In the genomic region with DNA sequence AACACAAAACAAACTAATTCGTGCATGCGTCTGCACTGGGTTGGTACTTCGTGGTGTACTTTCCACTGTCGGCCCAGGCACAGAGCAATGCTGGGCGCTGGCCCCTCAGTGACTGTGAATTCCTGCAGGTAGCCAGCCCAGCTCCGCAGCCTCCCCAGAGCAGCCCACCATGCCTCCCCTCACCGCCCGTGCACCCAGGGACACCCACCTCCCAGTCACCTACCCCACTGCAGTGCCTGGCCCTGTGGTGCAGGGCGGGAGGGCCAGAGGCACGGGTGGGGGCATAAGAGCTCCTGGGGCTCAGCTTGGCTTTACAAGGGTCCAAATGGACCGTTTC, we compare ENCODE assay signal across 34 cellular contexts.
"Had no signal": no experiment of that assay in that cellular context is flagged by ENCODE, and none has a peak within 500 bp of the region (broad histone marks: within the 10 kb centered on the region; RNA-seq: fewer than 3 reads in every experiment).

No MANE protein-coding gene starts in this region.

- H3K36me3 ChIP-seq: ascending aorta, cardiac muscle cell had no signal

- DNase-seq: activated B cell treated with CpG ODN at 0.5 μM for 24 hours; activated CD4-positive, alpha-beta memory T cell treated with anti-CD3 and anti-CD28 coated beads, Interleukin-2, amount 10 ng/mL, durations not matched to agents 7 days and 5 days; activated CD4-positive, alpha-beta T cell treated with anti-CD3 and anti-CD28 coated beads for 4 hours; activated CD4-positive, alpha-beta T cell treated with anti-CD3 and anti-CD28 coated beads, Interleukin-2, amount 10 ng/mL, durations not matched to agents 7 days and 5 days; activated CD4-positive, alpha-beta T cell treated with anti-CD3 and anti-CD28 coated beads, Interleukin-2, amount 50 U/mL, for 48 hours; activated CD4-positive, CD25-positive, alpha-beta regulatory T cell treated with anti-CD3 and anti-CD28 coated beads, Interleukin-2, amount 50 U/mL, for 72 hours; activated CD8-positive, alpha-beta memory T cell treated with anti-CD3 and anti-CD28 coated beads, Interleukin-2, amount 10 ng/mL, durations not matched to agents 7 days and 5 days; activated CD8-positive, alpha-beta memory T cell treated with anti-CD3 and anti-CD28 coated beads, Interleukin-2, amount 50 U/mL, for 48 hours; activated CD8-positive, alpha-beta T cell treated with anti-CD3 and anti-CD28 coated beads, Interleukin-2, amount 10 ng/mL, durations not matched to agents 7 days and 5 days; activated effector memory CD4-positive, alpha-beta T cell treated with Interleukin-2 at 50 U/mL for 16 hours; activated gamma-delta T cell; activated naive CD4-positive, alpha-beta T cell treated with anti-CD3 and anti-CD28 coated beads, Interleukin-2, amount 10 ng/mL, durations not matched to agents 7 days and 5 days; activated naive CD4-positive, alpha-beta T cell treated with Interleukin-2 at 50 U/mL for 16 hours; activated naive CD8-positive, alpha-beta T cell treated with anti-CD3 and anti-CD28 coated beads, Interleukin-2, amount 10 ng/mL, durations not matched to agents 7 days and 5 days; activated naive CD8-positive, alpha-beta T cell treated with anti-CD3 and anti-CD28 coated beads, Interleukin-2, amount 50 U/mL, for 24 hours; activated T-cell treated with anti-CD3 and anti-CD28 coated beads, Interleukin-2, amount 50 U/mL, for 24 hours; activated T-cell treated with anti-CD3 and anti-CD28 coated beads, Interleukin-2, amount 50 U/mL, for 48 hours; amygdala; anterior cingulate cortex; central memory CD4-positive, alpha-beta T cell; T-helper 1 cell; T-helper 2 cell; T-helper 9 cell had no signal

- FAIRE-seq: bronchial epithelial cell, TTC549 had no signal

- H3K4me1 ChIP-seq: ascending aorta had no signal

- H3K9me3 ChIP-seq: ascending aorta had no signal

- H3K27ac Mint-ChIP-seq: activated B cell treated with CpG ODN at 0.5 μM for 24 hours; activated CD4-positive, alpha-beta memory T cell treated with anti-CD3 and anti-CD28 coated beads, Interleukin-2, amount 10 ng/mL, durations not matched to agents 7 days and 5 days; activated CD4-positive, alpha-beta T cell treated with anti-CD3 and anti-CD28 coated beads, Interleukin-2, amount 10 ng/mL, durations not matched to agents 7 days and 5 days; activated CD8-positive, alpha-beta memory T cell treated with anti-CD3 and anti-CD28 coated beads, Interleukin-2, amount 10 ng/mL, durations not matched to agents 7 days and 5 days; activated CD8-positive, alpha-beta T cell treated with anti-CD3 and anti-CD28 coated beads, Interleukin-2, amount 10 ng/mL, durations not matched to agents 7 days and 5 days; activated naive CD4-positive, alpha-beta T cell treated with anti-CD3 and anti-CD28 coated beads, Interleukin-2, amount 10 ng/mL, durations not matched to agents 7 days and 5 days; activated naive CD4-positive, alpha-beta T cell treated with anti-CD3 and anti-CD28 coated beads, Interleukin-2, amount 50 U/mL, for 24 hours; activated naive CD8-positive, alpha-beta T cell; activated naive CD8-positive, alpha-beta T cell treated with anti-CD3 and anti-CD28 coated beads, Interleukin-2, amount 10 ng/mL, durations not matched to agents 7 days and 5 days; activated naive CD8-positive, alpha-beta T cell treated with anti-CD3 and anti-CD28 coated beads, Interleukin-2, amount 50 U/mL, for 24 hours; activated T-cell treated with anti-CD3 and anti-CD28 coated beads, Interleukin-2, amount 50 U/mL, for 24 hours; activated T-helper 2 cell treated with anti-CD3 and anti-CD28 coated beads, Interferon-gamma antibody, Interleukin-2, Interleukin-4, amounts not matched to agents 10 μg/mL and 5 μg/mL and 100 μg/mL, durations not matched to agents 14 hours and 24 hours and 36 hours; T-helper 1 cell treated with Interleukin-12 subunit alpha and Interleukin-12 subunit beta and Interleukin-4 antibody, amounts not matched to agents 30 μg/mL and 1 μg/mL, for 36 hours; T-helper 2 cell treated with Interferon-gamma antibody and Interleukin-4, amounts not matched to agents 5 μg/mL and 100 μg/mL, for 36 hours had no signal

- H3K27me3 Mint-ChIP-seq: activated CD4-positive, alpha-beta memory T cell treated with anti-CD3 and anti-CD28 coated beads, Interleukin-2, amount 10 ng/mL, durations not matched to agents 7 days and 5 days; activated CD8-positive, alpha-beta memory T cell treated with anti-CD3 and anti-CD28 coated beads, Interleukin-2, amount 10 ng/mL, durations not matched to agents 7 days and 5 days; activated naive CD4-positive, alpha-beta T cell treated with anti-CD3 and anti-CD28 coated beads, Interleukin-2, amount 10 ng/mL, durations not matched to agents 7 days and 5 days had no signal

- H3K9me3 Mint-ChIP-seq: activated CD4-positive, alpha-beta memory T cell treated with anti-CD3 and anti-CD28 coated beads, Interleukin-2, amount 10 ng/mL, durations not matched to agents 7 days and 5 days; activated CD4-positive, alpha-beta T cell treated with anti-CD3 and anti-CD28 coated beads, Interleukin-2, amount 10 ng/mL, durations not matched to agents 7 days and 5 days; activated naive CD4-positive, alpha-beta T cell treated with anti-CD3 and anti-CD28 coated beads, Interleukin-2, amount 10 ng/mL, durations not matched to agents 7 days and 5 days; activated naive CD4-positive, alpha-beta T cell treated with anti-CD3 and anti-CD28 coated beads, Interleukin-2, amount 50 U/mL, for 24 hours; activated naive CD8-positive, alpha-beta T cell treated with anti-CD3 and anti-CD28 coated beads, Interleukin-2, amount 10 ng/mL, durations not matched to agents 7 days and 5 days; activated naive CD8-positive, alpha-beta T cell treated with anti-CD3 and anti-CD28 coated beads, Interleukin-2, amount 50 U/mL, for 24 hours; activated T-cell treated with anti-CD3 and anti-CD28 coated beads, Interleukin-2, amount 50 U/mL, for 24 hours; activated T-helper 2 cell treated with anti-CD3 and anti-CD28 coated beads, Interferon-gamma antibody, Interleukin-2, Interleukin-4, amounts not matched to agents 10 μg/mL and 5 μg/mL and 100 μg/mL, durations not matched to agents 14 hours and 24 hours and 36 hours; T-helper 1 cell treated with Interleukin-12 subunit alpha and Interleukin-12 subunit beta and Interleukin-4 antibody, amounts not matched to agents 30 μg/mL and 1 μg/mL, for 36 hours; T-helper 2 cell treated with Interferon-gamma antibody and Interleukin-4, amounts not matched to agents 5 μg/mL and 100 μg/mL, for 36 hours had no signal

- H3K36me3 Mint-ChIP-seq: activated CD8-positive, alpha-beta memory T cell treated with anti-CD3 and anti-CD28 coated beads, Interleukin-2, amount 10 ng/mL, durations not matched to agents 7 days and 5 days; activated naive CD4-positive, alpha-beta T cell treated with anti-CD3 and anti-CD28 coated beads, Interleukin-2, amount 10 ng/mL, durations not matched to agents 7 days and 5 days; activated naive CD4-positive, alpha-beta T cell treated with anti-CD3 and anti-CD28 coated beads, Interleukin-2, amount 50 U/mL, for 24 hours; activated naive CD8-positive, alpha-beta T cell; activated naive CD8-positive, alpha-beta T cell treated with anti-CD3 and anti-CD28 coated beads, Interleukin-2, amount 10 ng/mL, durations not matched to agents 7 days and 5 days; brain had no signal

- H3K4me1 Mint-ChIP-seq: activated B cell treated with CpG ODN at 0.5 μM for 24 hours; activated CD4-positive, alpha-beta memory T cell treated with anti-CD3 and anti-CD28 coated beads, Interleukin-2, amount 10 ng/mL, durations not matched to agents 7 days and 5 days; activated CD4-positive, alpha-beta T cell treated with anti-CD3 and anti-CD28 coated beads, Interleukin-2, amount 10 ng/mL, durations not matched to agents 7 days and 5 days; activated naive CD4-positive, alpha-beta T cell treated with anti-CD3 and anti-CD28 coated beads, Interleukin-2, amount 10 ng/mL, durations not matched to agents 7 days and 5 days; activated naive CD4-positive, alpha-beta T cell treated with anti-CD3 and anti-CD28 coated beads, Interleukin-2, amount 50 U/mL, for 24 hours; activated naive CD8-positive, alpha-beta T cell treated with anti-CD3 and anti-CD28 coated beads, Interleukin-2, amount 10 ng/mL, durations not matched to agents 7 days and 5 days; activated naive CD8-positive, alpha-beta T cell treated with anti-CD3 and anti-CD28 coated beads, Interleukin-2, amount 50 U/mL, for 24 hours had no signal

- H3K4me3 Mint-ChIP-seq: activated B cell treated with CpG ODN at 0.5 μM for 24 hours; activated CD4-positive, alpha-beta memory T cell treated with anti-CD3 and anti-CD28 coated beads, Interleukin-2, amount 10 ng/mL, durations not matched to agents 7 days and 5 days; activated CD4-positive, alpha-beta T cell treated with anti-CD3 and anti-CD28 coated beads, Interleukin-2, amount 10 ng/mL, durations not matched to agents 7 days and 5 days; activated CD8-positive, alpha-beta memory T cell treated with anti-CD3 and anti-CD28 coated beads, Interleukin-2, amount 10 ng/mL, durations not matched to agents 7 days and 5 days; activated CD8-positive, alpha-beta T cell treated with anti-CD3 and anti-CD28 coated beads, Interleukin-2, amount 10 ng/mL, durations not matched to agents 7 days and 5 days; activated naive CD4-positive, alpha-beta T cell treated with anti-CD3 and anti-CD28 coated beads, Interleukin-2, amount 10 ng/mL, durations not matched to agents 7 days and 5 days; activated naive CD4-positive, alpha-beta T cell treated with anti-CD3 and anti-CD28 coated beads, Interleukin-2, amount 50 U/mL, for 24 hours; activated naive CD8-positive, alpha-beta T cell; activated naive CD8-positive, alpha-beta T cell treated with anti-CD3 and anti-CD28 coated beads, Interleukin-2, amount 10 ng/mL, durations not matched to agents 7 days and 5 days; activated naive CD8-positive, alpha-beta T cell treated with anti-CD3 and anti-CD28 coated beads, Interleukin-2, amount 50 U/mL, for 24 hours; activated T-cell treated with anti-CD3 and anti-CD28 coated beads, Interleukin-2, amount 50 U/mL, for 24 hours; brain; T-helper 1 cell treated with Interleukin-12 subunit alpha and Interleukin-12 subunit beta and Interleukin-4 antibody, amounts not matched to agents 30 μg/mL and 1 μg/mL, for 36 hours; T-helper 2 cell treated with Interferon-gamma antibody and Interleukin-4, amounts not matched to agents 5 μg/mL and 100 μg/mL, for 36 hours had no signal

- H3K27me3 ChIP-seq: ascending aorta had no signal

- H3K27ac ChIP-seq: ascending aorta, cardiac muscle cell, VCaP had no signal

- ATAC-seq: activated CD8-positive, alpha-beta memory T cell treated with anti-CD3 and anti-CD28 coated beads, Interleukin-2, amount 10 ng/mL, durations not matched to agents 7 days and 5 days; activated CD8-positive, alpha-beta T cell treated with anti-CD3 and anti-CD28 coated beads, Interleukin-2, amount 10 ng/mL, durations not matched to agents 7 days and 5 days; activated naive CD8-positive, alpha-beta T cell treated with anti-CD3 and anti-CD28 coated beads, Interleukin-2, amount 50 U/mL, for 24 hours had no signal

- H3K4me3 ChIP-seq: ascending aorta, cardiac muscle cell had no signal
